ENCODE assay signal across 8 cellular contexts in the genomic region with DNA sequence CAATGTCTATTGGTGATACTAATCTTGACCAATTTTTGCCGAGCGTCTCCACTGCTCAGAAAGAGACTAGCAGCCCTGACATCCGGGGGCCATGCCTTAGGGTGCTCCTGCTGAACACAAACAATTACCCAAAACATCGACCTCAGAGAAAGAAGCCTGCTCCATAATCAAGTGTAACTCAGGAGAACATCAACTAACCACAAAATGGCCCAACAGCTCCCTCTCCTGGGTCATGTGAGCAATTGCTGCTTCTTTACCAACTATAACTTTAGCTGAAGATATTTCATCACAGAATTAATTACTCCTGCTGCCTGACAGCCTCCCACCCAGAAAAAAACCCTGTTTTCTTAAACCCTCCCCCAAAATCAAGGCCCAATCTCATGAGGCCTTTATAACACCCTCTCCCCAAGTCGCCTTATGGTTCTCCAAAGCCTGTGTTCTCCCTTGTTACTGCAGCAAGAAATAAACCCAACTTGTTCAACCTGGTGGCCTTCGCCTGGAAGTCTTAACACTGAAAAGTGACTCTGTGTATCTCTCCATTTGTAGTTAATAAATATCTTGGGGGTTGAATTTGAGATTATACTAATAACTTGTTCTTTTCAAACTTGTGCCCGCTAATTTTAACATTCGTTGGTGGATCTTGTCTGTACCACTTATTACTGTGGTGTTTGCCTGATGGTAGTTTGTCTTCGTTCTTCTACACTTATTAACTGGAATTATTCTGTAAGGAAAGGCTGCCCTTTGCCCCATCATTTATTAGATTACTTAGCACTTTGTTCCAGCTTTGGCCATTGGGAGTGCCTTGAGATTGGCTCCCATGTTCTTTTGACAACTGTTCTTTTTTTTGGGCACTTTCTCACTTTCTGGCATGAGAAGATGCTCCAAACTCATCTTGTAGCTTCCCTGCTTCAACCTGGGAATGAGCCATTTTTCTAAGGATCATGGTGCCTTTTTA. TPM values are rescaled to one million over a fixed set of nuclear protein-coding genes. Genes with fewer than 3 reads are reported as not detected.
DNase-seq lines count a peak whose midpoint lies in the region; ATAC-seq and TF ChIP-seq lines count a peak whose summit lies in the region.

No MANE protein-coding gene starts in this region.

- peaks cover 2% of the 10 kb centered on the region for H3K27me3 ChIP-seq in BJ (ENCODE audit: control insufficient read depth, insufficient read depth, low read length)
- H3K27me3 ChIP-seq in right atrium auricular region, result no peaks in the 10 kb centered on the region

- CTCF ChIA-PET in BJ (lab: Yijun Ruan, JAX), result interaction anchor here (0.5 to 6.2 kb wide), 40 partner anchors 9 to 607 kb away, joined by 3 to 143 read pairs (median 4); partner anchors contain the start of genes MYO1G and TBRG4

- POLR2A ChIA-PET in BJ (lab: Charles Lee), result interaction anchor here (0.6 kb wide), 1 partner anchor 137 kb away, joined by 3 read pairs; the partner anchor contains the start of gene CCM2

- peak overlapping the region; percentile 43 for H3K27ac Mint-ChIP-seq in T-helper 17 cell

- no peaks in the 10 kb centered on the region for H3K36me3 ChIP-seq in BJ (ENCODE audit: control insufficient read depth, insufficient read depth, low read length)
- H3K36me3 ChIP-seq in right atrium auricular region, result no peaks in the 10 kb centered on the region

- H3K4me1 ChIP-seq in right atrium auricular region, result no peaks in the 10 kb centered on the region

- H3K27ac ChIP-seq in right atrium auricular region, result no peak overlapping the region

- no peak overlapping the region for H3K4me3 ChIP-seq in BJ (ENCODE audit: low read depth, low read length)
- no peak overlapping the region for H3K4me3 ChIP-seq in right atrium auricular region
- no peak overlapping the region for H3K4me3 ChIP-seq in retinal pigment epithelial cell (ENCODE audit: low read length)

- H3K4me1 Mint-ChIP-seq in T-helper 17 cell, result peaks cover 6% of the 10 kb centered on the region

- TF ChIP-seq CTCF in BJ (IDR thresholded peaks at IDR 0.05; ENCODE audit: insufficient read depth, low read depth, low read length), result peak; percentile 86
- TF ChIP-seq CTCF in right atrium auricular region (IDR thresholded peaks at IDR 0.05), result peak; percentile 78 to 88
- peak; percentile 89 for TF ChIP-seq CTCF in retinal pigment epithelial cell (conservative IDR thresholded peaks at IDR 0.05; ENCODE audit: low read depth, low read length)

- ATAC-seq in GM21529 (IDR thresholded peaks at IDR 0.05; ENCODE audit: unreplicated experiment) (peak; percentile 65), T-helper 17 cell (peak; percentile 93), HG03139 (IDR thresholded peaks at IDR 0.05; ENCODE audit: unreplicated experiment) (no peak)

- H3K36me3 Mint-ChIP-seq in T-helper 17 cell (ENCODE audit: low read depth), result no peaks in the 10 kb centered on the region

- H3K4me3 Mint-ChIP-seq in T-helper 17 cell, result no peak overlapping the region

- peak; percentile 20 for DNase-seq in BJ (ENCODE audit: low read depth)
- DNase-seq in NCI-H146 (lab: John Stamatoyannopoulos, UW), result peak; percentile 64
- DNase-seq in T-helper 17 cell, result peak in 2 of 3 donors; percentile 35 to 49
- DNase-seq in amniotic stem cell (lab: John Stamatoyannopoulos, UW), result peak; percentile 40
- DNase-seq in right atrium auricular region (ENCODE audit: low spot score), result no peak
- DNase-seq in retinal pigment epithelial cell (ENCODE audit: low read depth), result no peak

- peaks cover 5% of the 10 kb centered on the region for H3K27me3 Mint-ChIP-seq in T-helper 17 cell

- H3K9me3 ChIP-seq in T-helper 17 cell (ENCODE audit: control insufficient read depth, low read length, poor library complexity, severe bottlenecking) (no peaks in the 10 kb centered on the region), right atrium auricular region (no peaks in the 10 kb centered on the region)

RNA-seq across cellular contexts. Expression of gene RAMP3, which starts 21.2 kb away (rescaled TPM):
- polyA plus RNA-seq in BJ (2011; rRNA removed), result not detected in 2 replicates
- polyA minus RNA-seq in BJ (2011; rRNA and poly(A)+ RNA removed), result not detected in 2 replicates
- total RNA-seq in T-helper 17 cell, result under 1 TPM; 0.65 to 0.76 TPM
- total RNA-seq in right atrium auricular region, result 10 to 100 TPM; 62.0 to 77.2 TPM

RNA-seq across cellular contexts. Expression of gene TBRG4, which starts 24.9 kb away (rescaled TPM):
- 55.0 and 75.5 TPM in 2 replicates for polyA plus RNA-seq in BJ (2011; rRNA removed)
- 67.3 and 96.3 TPM in 2 replicates for polyA minus RNA-seq in BJ (2011; rRNA and poly(A)+ RNA removed)
- total RNA-seq in T-helper 17 cell (10 to 100 TPM; 63.6 to 85.1 TPM), right atrium auricular region (10 to 100 TPM; 46.1 to 48.2 TPM)

RNA-seq across cellular contexts. Expression of gene NACAD, which starts 47.6 kb away (rescaled TPM):
- 0.36 and 0.54 TPM in 2 replicates for polyA plus RNA-seq in BJ (2011; rRNA removed)
- 0.81 and 3.1 TPM in 2 replicates for polyA minus RNA-seq in BJ (2011; rRNA and poly(A)+ RNA removed)
- total RNA-seq in T-helper 17 cell, result under 1 TPM; 0.15 to 0.47 TPM
- total RNA-seq in right atrium auricular region, result 1 to 10 TPM; 5.9 to 9.0 TPM

Comparison
In these comparisons a context has a peak if more than half of its experiments do, and no peak if none do; other contexts are left out.
1. DNase-seq: peak in BJ (single experiment), NCI-H146 (single experiment), T-helper 17 cell (2 of 3) and amniotic stem cell (single experiment); none in right atrium auricular region (single experiment) and retinal pigment epithelial cell (single experiment).
2. RNA of gene RAMP3, which starts 21.2 kb away (total RNA-seq): 62.0 to 77.2 TPM in right atrium auricular region; 0.65 to 0.76 TPM in T-helper 17 cell; every median in the first group is over 10 times any median in the second.
3. RNA of gene NACAD, which starts 47.6 kb away (total RNA-seq): 5.9 to 9.0 TPM in right atrium auricular region; 0.15 to 0.47 TPM in T-helper 17 cell; every median in the first group is over 4 times any median in the second.
4. Peak in every context shown above with its lines, with median percentiles within 50 percentile points of each other: CTCF ChIP-seq.